17 cellular contexts compared by ENCODE assay signal in genomic region chr4:152591876-152592275, GRCh38. TPM values are rescaled to one million over a fixed set of nuclear protein-coding genes. Genes with fewer than 3 reads are reported as not detected.
DNase-seq lines count a peak whose midpoint lies in the region; ATAC-seq, FAIRE-seq and TF ChIP-seq lines count a peak whose summit lies in the region.
"Had no signal": no experiment of that assay in that cellular context is flagged by ENCODE, and none has a peak within 500 bp of the region (broad histone marks: within the 10 kb centered on the region; RNA-seq: fewer than 3 reads in every experiment).

No MANE protein-coding gene starts in this region.

- peaks cover 0 to 2% (median 0%) of the 10 kb centered on the region in 4 experiments; a peak in 2 of 7 replicates for H3K4me1 ChIP-seq in H1 (replicated peaks in 1 of 4; ENCODE audit: control insufficient read depth in 3 of 4, insufficient read depth in 4 of 4, low read length in 3 of 4)
- H3K4me1 ChIP-seq: uterus had no signal

- H3K27me3 Mint-ChIP-seq in activated naive CD8-positive, alpha-beta T cell treated with anti-CD3 and anti-CD28 coated beads for 36 hours: peaks cover 17% of the 10 kb centered on the region
- H3K27me3 Mint-ChIP-seq in activated naive CD8-positive, alpha-beta T cell treated with anti-CD3 and anti-CD28 coated beads, Interleukin-2, amount 50 U/mL, for 24 hours: peaks cover 5% of the 10 kb centered on the region

- H3K27ac ChIP-seq in H1 (ENCODE audit: low read depth, low read length): no peak overlapping the region
- H3K27ac ChIP-seq: gastrocnemius medialis, uterus had no signal

- DNase-seq in activated naive CD8-positive, alpha-beta T cell treated with anti-CD3 and anti-CD28 coated beads for 36 hours: no peak
- DNase-seq in activated naive CD8-positive, alpha-beta T cell treated with anti-CD3 and anti-CD28 coated beads, Interleukin-2, amount 50 U/mL, for 24 hours: no peak
- DNase-seq in H1 (ENCODE audit: low read depth in 1 of 2, low spot score in 2 of 2): no peak
- DNase-seq in medulla oblongata (ENCODE audit: extremely low spot score): peak; percentile 27
- DNase-seq in superior temporal gyrus (ENCODE audit: extremely low spot score): peak; percentile 52
- no peak for DNase-seq in NCI-H82 (lab: John Stamatoyannopoulos, UW)
- DNase-seq: activated gamma-delta T cell treated with Interleukin-2 at 50 U/mL for 16 hours, gastrocnemius medialis, NCI-H226, T-helper 9 cell had no signal

- no peak overlapping the region for H2BK120ac ChIP-seq in H1 (replicated peaks; ENCODE audit: low read depth, low read length)

- POLR2A ChIA-PET in H1 (lab: Charles Lee; ENCODE audit: partially characterized antibody): no interaction called here

- H4K5ac ChIP-seq in H1 (ENCODE audit: insufficient read length, low read depth, low read length): no peak overlapping the region

- no peaks in the 10 kb centered on the region for H4K20me1 ChIP-seq in H1 (replicated peaks in 1 of 2; ENCODE audit: control insufficient read depth in 1 of 2, insufficient read depth in 2 of 2, low read length in 2 of 2)

- peak overlapping the region; percentile 62 to 69; a peak in 3 of 4 replicates for H3K4me2 ChIP-seq in H1 (ENCODE audit: insufficient read depth in 1 of 2, low read depth in 2 of 2, low read length in 2 of 2)

- FAIRE-seq in H1 (lab: Jason Lieb, UNC): no peak
- FAIRE-seq: endometrium, GM19239 had no signal

- no peaks in the 10 kb centered on the region; a peak in 1 of 4 replicates for H3K9me3 ChIP-seq in H1 (ENCODE audit: insufficient read depth in 2 of 2, low read depth in 1 of 2, low read length in 1 of 2)
- H3K9me3 ChIP-seq: gastrocnemius medialis, uterus had no signal

- no peak for TF ChIP-seq CTCF in H1 (IDR thresholded peaks at IDR 0.05; ENCODE audit: control extremely low read depth in 1 of 3, insufficient read depth in 1 of 3, low read depth in 1 of 3, low read length in 3 of 3)

- no peak overlapping the region for H3K14ac ChIP-seq in H1 (ENCODE audit: insufficient read length)

- H2BK12ac ChIP-seq in H1 (ENCODE audit: low read depth, low read length): no peak overlapping the region

- no peak overlapping the region for H2BK15ac ChIP-seq in H1 (ENCODE audit: low read length)

- ATAC-seq in activated naive CD8-positive, alpha-beta T cell treated with anti-CD3 and anti-CD28 coated beads, Interleukin-2, amount 50 U/mL, for 24 hours: no peak
- no peak for ATAC-seq in HG03432 (IDR thresholded peaks at IDR 0.05; ENCODE audit: unreplicated experiment)
- no peak for ATAC-seq in HG02938 (IDR thresholded peaks at IDR 0.05; ENCODE audit: unreplicated experiment)
- ATAC-seq: gastrocnemius medialis had no signal

- no peak overlapping the region for H3K23ac ChIP-seq in H1 (ENCODE audit: insufficient read length)

- H3K36me3 ChIP-seq in H1 (ENCODE audit: control insufficient read depth in 2 of 4, insufficient read depth in 4 of 4, low read length in 3 of 4): no peaks in the 10 kb centered on the region
- H3K36me3 ChIP-seq: gastrocnemius medialis, stomach, uterus had no signal

- no peaks in the 10 kb centered on the region for H3K79me2 ChIP-seq in H1 (ENCODE audit: control insufficient read depth in 1 of 2, insufficient read depth in 2 of 2, low read length in 2 of 2)

- H2BK5ac ChIP-seq in H1 (ENCODE audit: low read depth, low read length): no peak overlapping the region

- CTCF ChIA-PET in H1 (lab: Charles Lee; ENCODE audit: partially characterized antibody): interaction anchor here (0.5 to 3.1 kb wide), 6 partner anchors 12 to 183 kb away, joined by 3 to 23 read pairs (median 5); no protein-coding TSS in a partner anchor

- H3K36me3 Mint-ChIP-seq in activated naive CD8-positive, alpha-beta T cell treated with anti-CD3 and anti-CD28 coated beads for 36 hours: no peaks in the 10 kb centered on the region
- H3K36me3 Mint-ChIP-seq in activated naive CD8-positive, alpha-beta T cell treated with anti-CD3 and anti-CD28 coated beads, Interleukin-2, amount 50 U/mL, for 24 hours (ENCODE audit: low read depth): no peaks in the 10 kb centered on the region

- TF ChIP-seq POLR2A in H1 (IDR thresholded peaks at IDR 0.05; ENCODE audit: control extremely low read depth in 1 of 2, low read depth in 2 of 2, low read length in 2 of 2): no peak

- H3K4ac ChIP-seq in H1 (replicated peaks; ENCODE audit: insufficient read length, low read depth, low read length): no peak overlapping the region

- no peak for TF ChIP-seq RAD21 in H1 (IDR thresholded peaks at IDR 0.05 in 1 of 2, conservative IDR thresholded peaks at IDR 0.05 in 1 of 2; ENCODE audit: low read depth in 2 of 2, low read length in 2 of 2)

- no peak overlapping the region for H3K18ac ChIP-seq in H1 (ENCODE audit: extremely low read depth, low read length)

- H3K23me2 ChIP-seq in H1 (ENCODE audit: low read depth, low read length): no peaks in the 10 kb centered on the region; the same call in 1 of the 2 replicates

- peak overlapping the region; percentile 98; the same call in 1 of the 2 replicates for H2AFZ ChIP-seq in H1 (ENCODE audit: low read length)

- no peaks in the 10 kb centered on the region; a peak in 1 of 7 replicates for H3K27me3 ChIP-seq in H1 (replicated peaks in 1 of 4; ENCODE audit: control insufficient read depth in 3 of 4, extremely low read depth in 1 of 4, insufficient read depth in 3 of 4, low read length in 3 of 4)
- H3K27me3 ChIP-seq: gastrocnemius medialis, stomach, uterus had no signal

- no peak overlapping the region for H4K8ac ChIP-seq in H1 (ENCODE audit: extremely low read depth, insufficient read depth, low read length)

- peak overlapping the region; percentile 37 for H3K4me3 Mint-ChIP-seq in activated naive CD8-positive, alpha-beta T cell treated with anti-CD3 and anti-CD28 coated beads for 36 hours
- H3K4me3 Mint-ChIP-seq in activated naive CD8-positive, alpha-beta T cell treated with anti-CD3 and anti-CD28 coated beads, Interleukin-2, amount 50 U/mL, for 24 hours: no peak overlapping the region
- H3K4me3 Mint-ChIP-seq: activated CD4-positive, alpha-beta T cell treated with anti-CD3 and anti-CD28 coated beads for 36 hours had no signal

- TF ChIP-seq EP300 in H1 (IDR thresholded peaks at IDR 0.05; ENCODE audit: borderline replicate concordance in 1 of 2, low read depth in 2 of 2, low read length in 2 of 2): no peak

- H2BK20ac ChIP-seq in H1 (ENCODE audit: low read length): no peak overlapping the region

- 86% methylated on average over 6 of the region's 6 CpGs; no CpG with 5 or more reads in 1 of the 2 experiments for WGBS in H1 (ENCODE audit: extremely low coverage in 1 of 2, insufficient coverage in 1 of 2, insufficient read length in 1 of 2, insufficient replicate concordance in 2 of 2, low coverage in 1 of 2, low lambda C conversion rate in 2 of 2, missing lambda C conversion rate in 1 of 2), 2 experiments

- H3K27ac Mint-ChIP-seq in activated naive CD8-positive, alpha-beta T cell treated with anti-CD3 and anti-CD28 coated beads for 36 hours: no peak overlapping the region
- H3K27ac Mint-ChIP-seq in activated naive CD8-positive, alpha-beta T cell treated with anti-CD3 and anti-CD28 coated beads, Interleukin-2, amount 50 U/mL, for 24 hours: no peak overlapping the region
- H3K27ac Mint-ChIP-seq: activated CD4-positive, alpha-beta T cell treated with anti-CD3 and anti-CD28 coated beads for 36 hours had no signal

- H3K9me3 Mint-ChIP-seq in activated naive CD8-positive, alpha-beta T cell treated with anti-CD3 and anti-CD28 coated beads for 36 hours: peaks cover under 1% of the 10 kb centered on the region
- no peaks in the 10 kb centered on the region for H3K9me3 Mint-ChIP-seq in activated naive CD8-positive, alpha-beta T cell treated with anti-CD3 and anti-CD28 coated beads, Interleukin-2, amount 50 U/mL, for 24 hours

- H3K4me1 Mint-ChIP-seq in activated naive CD8-positive, alpha-beta T cell treated with anti-CD3 and anti-CD28 coated beads for 36 hours: peaks cover 10% of the 10 kb centered on the region
- H3K4me1 Mint-ChIP-seq in activated naive CD8-positive, alpha-beta T cell treated with anti-CD3 and anti-CD28 coated beads, Interleukin-2, amount 50 U/mL, for 24 hours: no peaks in the 10 kb centered on the region

- H3K9ac ChIP-seq in H1 (replicated peaks in 1 of 4; ENCODE audit: extremely low read depth in 1 of 4, low read depth in 3 of 4, low read length in 3 of 4): no peak overlapping the region

- no peak overlapping the region for H2AK5ac ChIP-seq in H1 (ENCODE audit: low read depth, low read length)

- H3K79me1 ChIP-seq in H1 (ENCODE audit: low read depth, low read length): no peaks in the 10 kb centered on the region

- H4K91ac ChIP-seq in H1 (replicated peaks; ENCODE audit: insufficient read length, low read length): no peak overlapping the region

- peak overlapping the region in 1 of 4 experiments; percentile 43; a peak in 3 of 8 replicates for H3K4me3 ChIP-seq in H1 (ENCODE audit: extremely low read depth in 1 of 4, insufficient read depth in 2 of 4, low read depth in 3 of 4, low read length in 4 of 4)
- H3K4me3 ChIP-seq: uterus had no signal

- H3K56ac ChIP-seq in H1 (replicated peaks; ENCODE audit: insufficient read length, low read depth, low read length): no peak overlapping the region

TF ChIP-seq in H1, 55 proteins besides CTCF, POLR2A, EP300 and RAD21 (continues in another document):
- TF ChIP-seq CBX8 (IDR thresholded peaks at IDR 0.05; ENCODE audit: borderline replicate concordance, low read depth, low read length) (no peak), TAF7 (optimal IDR thresholded peaks at IDR 0.05; ENCODE audit: borderline replicate concordance, low read depth, low read length) (no peak), TBP (IDR thresholded peaks at IDR 0.05; ENCODE audit: low read depth, low read length) (no peak), RBBP5 (IDR thresholded peaks at IDR 0.05; ENCODE audit: borderline replicate concordance, low read depth, low read length) (no peak), SP1 (IDR thresholded peaks at IDR 0.05; ENCODE audit: low read depth, low read length) (no peak), CHD1 (IDR thresholded peaks at IDR 0.05; ENCODE audit: low read depth, low read length) (no peak), GTF2F1 (IDR thresholded peaks at IDR 0.05; ENCODE audit: borderline replicate concordance, low read depth, low read length) (no peak), TEAD4 (IDR thresholded peaks at IDR 0.05; ENCODE audit: low read depth, low read length) (no peak)

RNA-seq across cellular contexts. Expression of gene FBXW7, which starts 56.0 kb away (rescaled TPM):
- 10 to 100 TPM; 26.2 to 26.9 TPM for total RNA-seq in activated naive CD8-positive, alpha-beta T cell treated with anti-CD3 and anti-CD28 coated beads for 36 hours
- total RNA-seq in H1 (2021; fragmentation: NEBNext Ultra II Directional; extraction: Animal tissue kit (Norgen Biotek cat#: 25700)): 26.7 and 28.9 TPM in 2 replicates
- polyA plus RNA-seq in H1 (2011; rRNA removed): 4.5 and 6.0 TPM in 2 replicates
- polyA plus RNA-seq in H1 (2011; cell fraction: cytosol; rRNA removed): 8.9 TPM
- 5.4 TPM for polyA plus RNA-seq in H1 (2011; cell fraction: nucleus; rRNA removed)
- polyA plus RNA-seq in H1 (2012, experiment 1 of 2): 13.9 to 28.5 TPM (median 18.1 TPM) in 4 replicates
- 2.1 TPM for polyA plus RNA-seq in H1 (2012, experiment 2 of 2)
- polyA plus RNA-seq in H1 (2013, experiment 1 of 2): 11.1 TPM
- 11.7 TPM for polyA plus RNA-seq in H1 (2013, experiment 2 of 2)
- 19.5 and 23.7 TPM in 2 replicates for polyA minus RNA-seq in H1 (2011; rRNA and poly(A)+ RNA removed)
- polyA minus RNA-seq in H1 (2011; cell fraction: cytosol; rRNA and poly(A)+ RNA removed): 13.4 TPM
- 66.2 TPM for polyA minus RNA-seq in H1 (2011; cell fraction: nucleus; rRNA and poly(A)+ RNA removed)

Comparison
In these comparisons a context has a peak if more than half of its experiments do, and no peak if none do; other contexts are left out.
1. DNase-seq: peak in medulla oblongata (single experiment) and superior temporal gyrus (single experiment); none in activated naive CD8-positive, alpha-beta T cell treated with anti-CD3 and anti-CD28 coated beads for 36 hours (single experiment), activated naive CD8-positive, alpha-beta T cell treated with anti-CD3 and anti-CD28 coated beads, Interleukin-2, amount 50 U/mL, for 24 hours (single experiment), H1 (0 of 2) and NCI-H82 (single experiment).